Comparison of ENCODE assay signal across 32 cellular contexts in genomic region chr7:29875741-29876140, GRCh38.
"Had no signal": no experiment of that assay in that cellular context is flagged by ENCODE, and none has a peak within 500 bp of the region (broad histone marks: within the 10 kb centered on the region; RNA-seq: fewer than 3 reads in every experiment).

No MANE protein-coding gene starts in this region.

- DNase-seq: activated effector memory CD4-positive, alpha-beta T cell treated with anti-CD3 and anti-CD28 coated beads, Interleukin-2, amount 50 U/mL, for 16 hours; activated effector memory CD4-positive, alpha-beta T cell treated with Interleukin-2 at 50 U/mL for 16 hours; activated gamma-delta T cell; activated gamma-delta T cell treated with Interleukin-2 at 50 U/mL for 16 hours; activated naive CD4-positive, alpha-beta T cell; activated naive CD4-positive, alpha-beta T cell treated with anti-CD3 and anti-CD28 coated beads for 36 hours; activated naive CD4-positive, alpha-beta T cell treated with anti-CD3 and anti-CD28 coated beads, Interleukin-2, amount 10 ng/mL, durations not matched to agents 7 days and 5 days; activated naive CD4-positive, alpha-beta T cell treated with anti-CD3 and anti-CD28 coated beads, Interleukin-2, amount 50 U/mL, for 16 hours; activated naive CD4-positive, alpha-beta T cell treated with Interleukin-2 at 50 U/mL for 16 hours; activated naive CD8-positive, alpha-beta T cell treated with anti-CD3 and anti-CD28 coated beads for 36 hours; activated naive CD8-positive, alpha-beta T cell treated with anti-CD3 and anti-CD28 coated beads, Interleukin-2, amount 10 ng/mL, durations not matched to agents 7 days and 5 days; activated naive CD8-positive, alpha-beta T cell treated with anti-CD3 and anti-CD28 coated beads, Interleukin-2, amount 50 U/mL, for 24 hours; activated T-cell treated with anti-CD3 and anti-CD28 coated beads, Interleukin-2, amount 50 U/mL, for 1 hour; activated T-cell treated with anti-CD3 and anti-CD28 coated beads, Interleukin-2, amount 50 U/mL, for 24 hours; activated T-cell treated with anti-CD3 and anti-CD28 coated beads, Interleukin-2, amount 50 U/mL, for 4 hours; activated T-cell treated with anti-CD3 and anti-CD28 coated beads, Interleukin-2, amount 50 U/mL, for 48 hours; activated T-cell treated with anti-CD3 and anti-CD28 coated beads, Interleukin-2, amount 50 U/mL, for 72 hours; adrenal gland; amniotic stem cell; amygdala; anterior cingulate cortex; aorta; body of pancreas; brain microvascular endothelial cell; caudate nucleus; central memory CD4-positive, alpha-beta T cell; cerebellar nuclear complex had no signal

- H3K27me3 ChIP-seq: adrenal gland, ascending aorta, body of pancreas, breast epithelium had no signal

- ATAC-seq: activated naive CD4-positive, alpha-beta T cell treated with anti-CD3 and anti-CD28 coated beads, Interleukin-2, amount 50 U/mL, for 72 hours; activated naive CD8-positive, alpha-beta T cell treated with anti-CD3 and anti-CD28 coated beads, Interleukin-2, amount 50 U/mL, for 24 hours; activated T-cell treated with anti-CD3 and anti-CD28 coated beads, Interleukin-2, amount 50 U/mL, for 4 hours; activated T-cell treated with anti-CD3 and anti-CD28 coated beads, Interleukin-2, amount 50 U/mL, for 72 hours; activated T-helper 17 cell treated with anti-CD3 and anti-CD28 coated beads, Interleukin-2, amount 50 U/mL, for 72 hours; body of pancreas had no signal

- H3K36me3 ChIP-seq: adrenal gland, ascending aorta, brain microvascular endothelial cell, breast epithelium, cardiac muscle cell had no signal

- H3K4me1 ChIP-seq: adrenal gland, ascending aorta, body of pancreas, breast epithelium had no signal

- H3K27ac ChIP-seq: adrenal gland, ascending aorta, body of pancreas, brain microvascular endothelial cell, cardiac muscle cell had no signal

- H3K4me3 ChIP-seq: adrenal gland, ascending aorta, body of pancreas, breast epithelium, cardiac muscle cell had no signal

- H3K9me3 ChIP-seq: adrenal gland, ascending aorta, body of pancreas, breast epithelium had no signal
